ENCODE assay signal across 8 cellular contexts in the genomic region with DNA sequence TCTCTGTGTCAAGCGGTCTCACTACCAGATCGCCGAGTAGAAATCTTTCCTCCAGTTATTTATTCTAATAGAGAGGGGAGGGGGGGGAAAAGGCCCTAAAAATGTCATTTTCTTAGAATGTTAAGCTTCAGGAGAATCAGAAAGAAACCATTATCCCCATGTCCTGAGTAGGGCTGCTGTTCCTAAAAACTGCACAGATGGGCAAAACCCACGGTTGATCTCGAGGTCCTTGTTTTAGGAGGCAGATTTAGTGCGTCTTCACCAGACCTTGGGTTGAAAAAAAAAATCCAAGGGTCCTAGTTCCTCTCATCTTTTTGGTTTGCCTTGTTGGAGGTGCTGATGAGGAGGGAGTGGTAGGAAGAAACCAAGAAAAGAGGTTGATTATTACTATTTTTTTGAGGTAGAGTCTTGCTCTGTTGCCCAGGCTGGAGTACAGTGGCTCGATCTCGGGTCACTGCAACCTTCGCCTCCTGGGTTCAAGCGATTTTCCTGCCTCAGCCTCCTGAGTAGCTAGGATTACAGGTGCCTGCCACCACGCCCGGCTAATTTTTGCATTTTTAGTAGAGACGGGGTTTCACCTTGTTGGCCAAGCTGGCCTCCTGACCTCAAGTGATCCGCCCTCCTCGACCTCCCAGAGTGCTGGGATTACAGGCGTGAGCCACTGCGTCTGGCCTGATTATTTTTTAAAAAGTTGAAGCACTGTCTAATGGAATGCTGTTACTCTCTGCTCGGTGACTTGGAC. TPM values are rescaled to one million over a fixed set of nuclear protein-coding genes. Genes with fewer than 3 reads are reported as not detected.
DNase-seq lines count a peak whose midpoint lies in the region; ATAC-seq, FAIRE-seq and TF ChIP-seq lines count a peak whose summit lies in the region.

No MANE protein-coding gene starts in this region.

- H3K27me3 Mint-ChIP-seq in T-helper 1 cell treated with Interleukin-12 subunit alpha and Interleukin-12 subunit beta and Interleukin-4 antibody, amounts not matched to agents 30 μg/mL and 1 μg/mL, for 36 hours (ENCODE audit: low read depth), result no peaks in the 10 kb centered on the region

- DNase-seq in T-helper 1 cell, result no peak
- DNase-seq in activated naive CD4-positive, alpha-beta T cell treated with anti-CD3 and anti-CD28 coated beads, Interleukin-2, amount 50 U/mL, for 72 hours (ENCODE audit: low spot score in 2 of 2), result no peak
- DNase-seq in kidney epithelial cell (ENCODE audit: low read depth), result no peak
- DNase-seq in substantia nigra (lab: John Stamatoyannopoulos, UW), result no peak
- DNase-seq in medulla oblongata (ENCODE audit: extremely low spot score), result no peak
- no peak for DNase-seq in H54 (ENCODE audit: insufficient read length, low spot score)

- no peaks in the 10 kb centered on the region for H3K36me3 ChIP-seq in kidney epithelial cell (ENCODE audit: control insufficient read depth, insufficient read depth, low read length)

- ATAC-seq in activated naive CD4-positive, alpha-beta T cell treated with anti-CD3 and anti-CD28 coated beads, Interleukin-2, amount 50 U/mL, for 72 hours, result no peak
- no peak for ATAC-seq in HG03432 (IDR thresholded peaks at IDR 0.05; ENCODE audit: unreplicated experiment)

- peaks cover 37% of the 10 kb centered on the region for H3K36me3 Mint-ChIP-seq in T-helper 1 cell treated with Interleukin-12 subunit alpha and Interleukin-12 subunit beta and Interleukin-4 antibody, amounts not matched to agents 30 μg/mL and 1 μg/mL, for 36 hours (ENCODE audit: low read depth)
- H3K36me3 Mint-ChIP-seq in activated naive CD4-positive, alpha-beta T cell treated with anti-CD3 and anti-CD28 coated beads, Interleukin-2, amount 50 U/mL, for 72 hours, result peaks cover 24 to 29% of the 10 kb centered on the region in 2 donors

- H3K9me3 Mint-ChIP-seq in T-helper 1 cell treated with Interleukin-12 subunit alpha and Interleukin-12 subunit beta and Interleukin-4 antibody, amounts not matched to agents 30 μg/mL and 1 μg/mL, for 36 hours, result no peaks in the 10 kb centered on the region
- H3K9me3 Mint-ChIP-seq in activated naive CD4-positive, alpha-beta T cell treated with anti-CD3 and anti-CD28 coated beads, Interleukin-2, amount 50 U/mL, for 72 hours, result no peaks in the 10 kb centered on the region

- H3K27me3 ChIP-seq in kidney epithelial cell (ENCODE audit: control insufficient read depth, insufficient read depth, low read length), result no peaks in the 10 kb centered on the region

- peak overlapping the region; percentile 90 for H3K4me3 Mint-ChIP-seq in T-helper 1 cell treated with Interleukin-12 subunit alpha and Interleukin-12 subunit beta and Interleukin-4 antibody, amounts not matched to agents 30 μg/mL and 1 μg/mL, for 36 hours

- TF ChIP-seq CTCF in kidney epithelial cell (IDR thresholded peaks at IDR 0.05; ENCODE audit: insufficient read depth, low read length, poor library complexity, severe bottlenecking), result no peak

- no peak for TF ChIP-seq POLR2A in H54 (IDR thresholded peaks at IDR 0.05; ENCODE audit: low read depth, low read length)

- peak overlapping the region; percentile 83 for H3K27ac Mint-ChIP-seq in T-helper 1 cell treated with Interleukin-12 subunit alpha and Interleukin-12 subunit beta and Interleukin-4 antibody, amounts not matched to agents 30 μg/mL and 1 μg/mL, for 36 hours
- H3K27ac Mint-ChIP-seq in activated naive CD4-positive, alpha-beta T cell treated with anti-CD3 and anti-CD28 coated beads, Interleukin-2, amount 50 U/mL, for 72 hours, result peak overlapping the region; percentile 89 to 93

- H3K4me3 ChIP-seq in kidney epithelial cell (ENCODE audit: low read depth, low read length), result peak overlapping the region; percentile 70

- no peak for FAIRE-seq in H54 (lab: Jason Lieb, UNC)

- peak overlapping the region; percentile 90 for H3K27ac ChIP-seq in substantia nigra (ENCODE audit: low read depth, low read length, poor library complexity, severe bottlenecking)

- H3K4me1 Mint-ChIP-seq in T-helper 1 cell treated with Interleukin-12 subunit alpha and Interleukin-12 subunit beta and Interleukin-4 antibody, amounts not matched to agents 30 μg/mL and 1 μg/mL, for 36 hours (ENCODE audit: low read depth), result peaks cover 48% of the 10 kb centered on the region

RNA-seq across cellular contexts. Expression of a gene that starts 1.4 kb away (rescaled TPM):
- 100 to 1,000 TPM; 119 to 124 TPM for total RNA-seq in activated naive CD4-positive, alpha-beta T cell treated with anti-CD3 and anti-CD28 coated beads, Interleukin-2, amount 50 U/mL, for 72 hours
- 57.4 and 64.5 TPM in 2 replicates for total RNA-seq in kidney epithelial cell

RNA-seq across cellular contexts. Expression of a gene that starts 42.0 kb away (rescaled TPM):
- 10 to 100 TPM in 1 of 2 donors, 1 to 10 TPM in 1; 8.2 to 21.3 TPM for total RNA-seq in activated naive CD4-positive, alpha-beta T cell treated with anti-CD3 and anti-CD28 coated beads, Interleukin-2, amount 50 U/mL, for 72 hours
- total RNA-seq in kidney epithelial cell, result 1.3 and 2.3 TPM in 2 replicates
